Comparison of ENCODE assay signal across 15 cellular contexts in genomic region chr3:66236281-66236680, GRCh38. TPM values are rescaled to one million over a fixed set of nuclear protein-coding genes. Genes with fewer than 3 reads are reported as not detected.
DNase-seq lines count a peak whose midpoint lies in the region; ATAC-seq and TF ChIP-seq lines count a peak whose summit lies in the region.
"Had no signal": no experiment of that assay in that cellular context is flagged by ENCODE, and none has a peak within 500 bp of the region (broad histone marks: within the 10 kb centered on the region; RNA-seq: fewer than 3 reads in every experiment).

No MANE protein-coding gene starts in this region.

- TF ChIP-seq CTCF in MCF 10A (IDR thresholded peaks at IDR 0.05; ENCODE audit: unreplicated experiment): no peak
- no peak for TF ChIP-seq CTCF in mammary epithelial cell (conservative IDR thresholded peaks at IDR 0.05 in 1 of 2, IDR thresholded peaks at IDR 0.05 in 1 of 2; ENCODE audit: extremely low read depth in 1 of 2, insufficient read depth in 1 of 2, low read depth in 1 of 2, low read length in 2 of 2)
- peak; percentile 70 for TF ChIP-seq CTCF in type B pancreatic cell (conservative IDR thresholded peaks at IDR 0.05)

- WGBS in mammary epithelial cell (ENCODE audit: low coverage, missing lambda C conversion rate): 89% methylated on average over 5 of the region's 5 CpGs

- intact Hi-C loops in MCF 10A (cut with micrococcal nuclease): no loop called here
- intact Hi-C loops in mammary epithelial cell (cut with micrococcal nuclease): no loop called here

- H3K27ac ChIP-seq in mammary epithelial cell (ENCODE audit: insufficient read depth, low read depth, low read length): no peak overlapping the region

- POLR2A ChIA-PET in MCF 10A (lab: Yijun Ruan, JAX): no interaction called here

- dilution Hi-C loops in mammary epithelial cell (cut with HindIII; ENCODE audit: low sequenced_read_pairs): no loop called here

- H3K4me3 Mint-ChIP-seq in MCF 10A (ENCODE audit: unreplicated experiment): no peak overlapping the region
- no peak overlapping the region for H3K4me3 Mint-ChIP-seq in type B pancreatic cell
- H3K4me3 Mint-ChIP-seq: activated T-helper 1 cell treated with anti-CD3 and anti-CD28 coated beads, Interleukin-12 subunit alpha, Interleukin-12 subunit beta, Interleukin-2, Interleukin-4 antibody, amounts not matched to agents 30 ng/mL and 10 ng/mL and 1 ng/mL, durations not matched to agents 14 hours and 24 hours and 36 hours had no signal

- in situ Hi-C loops in mammary epithelial cell (cut with MboI; ENCODE audit: low sequenced_read_pairs in 2 of 2): no loop called here

- H3K36me3 ChIP-seq in mammary epithelial cell (ENCODE audit: insufficient read depth, low read length) (no peaks in the 10 kb centered on the region), NT2/D1 (ENCODE audit: insufficient read depth, insufficient read length, low read length) (peaks cover 7% of the 10 kb centered on the region)

- H3K36me3 Mint-ChIP-seq in MCF 10A (ENCODE audit: insufficient read depth, unreplicated experiment): peaks cover 5% of the 10 kb centered on the region
- H3K36me3 Mint-ChIP-seq in type B pancreatic cell: peaks cover 17% of the 10 kb centered on the region

- H3K4me3 ChIP-seq in mammary epithelial cell (replicated peaks in 1 of 3; ENCODE audit: insufficient read depth in 1 of 3, low read depth in 2 of 3, low read length in 3 of 3): no peak overlapping the region
- H3K4me3 ChIP-seq in NT2/D1 (ENCODE audit: insufficient read length, low read depth): no peak overlapping the region

- CTCF ChIA-PET in MCF 10A (lab: Yijun Ruan, JAX): interaction anchor here (0.6 to 4.5 kb wide), 8 partner anchors 12 to 797 kb away, joined by 3 to 24 read pairs (median 4); no protein-coding TSS in a partner anchor
- CTCF ChIA-PET in mammary epithelial cell (lab: Charles Lee; ENCODE audit: low non-redundant PET): interaction anchor here (0.8 kb wide), 1 partner anchor 18 kb away, joined by 26 read pairs; no protein-coding TSS in a partner anchor

- no peak overlapping the region for H3K9ac ChIP-seq in mammary epithelial cell (ENCODE audit: insufficient read depth, low read length)
- H3K9ac ChIP-seq in NT2/D1 (ENCODE audit: insufficient read length, low read depth): no peak overlapping the region

- no peak overlapping the region for H3K27ac Mint-ChIP-seq in MCF 10A (ENCODE audit: low read depth, unreplicated experiment)
- H3K27ac Mint-ChIP-seq in type B pancreatic cell: no peak overlapping the region
- H3K27ac Mint-ChIP-seq: activated T-helper 1 cell treated with anti-CD3 and anti-CD28 coated beads, Interleukin-12 subunit alpha, Interleukin-12 subunit beta, Interleukin-2, Interleukin-4 antibody, amounts not matched to agents 30 ng/mL and 10 ng/mL and 1 ng/mL, durations not matched to agents 14 hours and 24 hours and 36 hours had no signal

- peaks cover 13% of the 10 kb centered on the region for H3K9me3 Mint-ChIP-seq in MCF 10A (ENCODE audit: unreplicated experiment)
- no peaks in the 10 kb centered on the region for H3K9me3 Mint-ChIP-seq in type B pancreatic cell

- H3K4me1 ChIP-seq in mammary epithelial cell (ENCODE audit: insufficient read depth, low read length): no peaks in the 10 kb centered on the region
- H3K4me1 ChIP-seq in NT2/D1 (ENCODE audit: insufficient read depth, insufficient read length): no peaks in the 10 kb centered on the region

- no peaks in the 10 kb centered on the region for H4K20me1 ChIP-seq in mammary epithelial cell (ENCODE audit: insufficient read depth, low read length)

- H3K79me2 ChIP-seq in mammary epithelial cell (ENCODE audit: insufficient read depth, low read length): peaks cover 36% of the 10 kb centered on the region

- BruUV-seq in MCF 10A (replicated peaks; lab: Mats Ljungman, UMichigan) (no TSS peak), mammary epithelial cell (replicated peaks; lab: Mats Ljungman, UMichigan) (no TSS peak)

- peak; percentile 5 for DNase-seq in MCF 10A (ENCODE audit: unreplicated experiment)
- DNase-seq in mammary epithelial cell: no peak
- DNase-seq in NT2/D1 (ENCODE audit: low read depth, low spot score): peak; percentile 43
- DNase-seq in fibroblast of peridontal ligament (ENCODE audit: extremely low read depth): peak; percentile 43
- DNase-seq in type B pancreatic cell (ENCODE audit: extremely low spot score, unreplicated experiment): no peak
- DNase-seq in NCI-H774 (lab: John Stamatoyannopoulos, UW): no peak
- no peak for DNase-seq in DMS79 (lab: John Stamatoyannopoulos, UW)
- DNase-seq: activated CD4-positive, CD25-positive, alpha-beta regulatory T cell; caudate nucleus; left colon; NCI-H1694 treated with DMSO at 0.1 percent for 48 hours; stimulated activated CD4-positive, alpha-beta T cell treated with anti-CD3 and anti-CD28 coated beads, Interleukin-2, amount 100 ng/mL, for 24 hours had no signal

- no peak for ATAC-seq in GM19035 (IDR thresholded peaks at IDR 0.05; ENCODE audit: unreplicated experiment)
- ATAC-seq: left colon, Panc1 had no signal

- H3K27me3 Mint-ChIP-seq in MCF 10A (ENCODE audit: insufficient read depth, unreplicated experiment) (no peaks in the 10 kb centered on the region), type B pancreatic cell (no peaks in the 10 kb centered on the region)

- no peak overlapping the region for H3K4me2 ChIP-seq in mammary epithelial cell (ENCODE audit: insufficient read depth, low read depth, low read length)

- H3K9me3 ChIP-seq in mammary epithelial cell (replicated peaks; ENCODE audit: insufficient read depth, low read length): peaks cover 3% of the 10 kb centered on the region
- H3K9me3 ChIP-seq in NT2/D1 (ENCODE audit: insufficient read depth, low read length): peaks cover 21% of the 10 kb centered on the region

- H3K4me1 Mint-ChIP-seq in MCF 10A (ENCODE audit: insufficient read depth, unreplicated experiment) (no peaks in the 10 kb centered on the region), type B pancreatic cell (ENCODE audit: unreplicated experiment) (no peaks in the 10 kb centered on the region)

- H2AFZ ChIP-seq in mammary epithelial cell (ENCODE audit: low read depth, low read length): no peak overlapping the region

- H3K27me3 ChIP-seq in mammary epithelial cell (ENCODE audit: insufficient read depth, low read length) (no peaks in the 10 kb centered on the region), NT2/D1 (ENCODE audit: insufficient read depth, insufficient read length) (no peaks in the 10 kb centered on the region)

RNA-seq across cellular contexts. Expression of gene SLC25A26, which starts 15.5 kb away (rescaled TPM):
- total RNA-seq in MCF 10A (2022) (23.3 and 24.8 TPM in 2 replicates), mammary epithelial cell (10 to 100 TPM; 20.3 to 25.8 TPM), type B pancreatic cell (ENCODE audit: low replicate concordance) (12.4 and 13.4 TPM in 2 replicates)
- 29.2 TPM for polyA plus RNA-seq in mammary epithelial cell
- 5.9 TPM for polyA minus RNA-seq in mammary epithelial cell

Comparison
In these comparisons a context has a peak if more than half of its experiments do, and no peak if none do; other contexts are left out.
1. DNase-seq: peak in MCF 10A (single experiment), NT2/D1 (single experiment) and fibroblast of peridontal ligament (single experiment); none in mammary epithelial cell (single experiment), type B pancreatic cell (single experiment), NCI-H774 (single experiment) and DMS79 (single experiment).